ENCODE assay signal across 8 cellular contexts in genomic region chr3:46948830-46949671, GRCh38. TPM values are rescaled to one million over a fixed set of nuclear protein-coding genes. Genes with fewer than 3 reads are reported as not detected.
A peak's percentile ranks its signal among the peaks of the same experiment; 100 is the strongest.
DNase-seq lines count a peak whose midpoint lies in the region; ATAC-seq and TF ChIP-seq lines count a peak whose summit lies in the region.

No MANE protein-coding gene starts in this region.

- peak overlapping the region; percentile 46 for H3K4me3 Mint-ChIP-seq in activated CD8-positive, alpha-beta T cell treated with anti-CD3 and anti-CD28 coated beads for 36 hours

- H4K20me1 ChIP-seq in osteoblast (ENCODE audit: insufficient read depth, low read length) = peaks cover 91% of the 10 kb centered on the region

- no peaks in the 10 kb centered on the region for H3K9me3 ChIP-seq in right lobe of liver
- H3K9me3 ChIP-seq in osteoblast (ENCODE audit: low read depth, low read length) = no peaks in the 10 kb centered on the region

- ATAC-seq in HG03097 (IDR thresholded peaks at IDR 0.05; ENCODE audit: low FRiP score, unreplicated experiment) (peak; percentile 42), right lobe of liver (peak; percentile 55 to 62 (median 60))
- no peak for ATAC-seq in activated CD8-positive, alpha-beta T cell treated with anti-CD3 and anti-CD28 coated beads for 36 hours

- POLR2A ChIA-PET in activated CD8-positive, alpha-beta T cell treated with anti-CD3 and anti-CD28 coated beads for 36 hours (lab: Charles Lee) = interaction anchor here (0.6 to 3.7 kb wide), 8 partner anchors 9 to 440 kb away, joined by 3 to 33 read pairs (median 8); partner anchors contain the start of gene NBEAL2

- TF ChIP-seq CTCF in GM13976 (IDR thresholded peaks at IDR 0.05; ENCODE audit: borderline replicate concordance, control extremely low read depth, extremely low read depth, insufficient read depth, missing control alignments) (no peak), right lobe of liver (IDR thresholded peaks at IDR 0.05) (no peak), osteoblast (IDR thresholded peaks at IDR 0.05; ENCODE audit: extremely low read depth, low read depth, low read length) (no peak)
- TF ChIP-seq CTCF in activated CD8-positive, alpha-beta T cell treated with anti-CD3 and anti-CD28 coated beads for 36 hours (IDR thresholded peaks at IDR 0.05) = no peak

- peak overlapping the region; percentile 90 for H3K27ac Mint-ChIP-seq in activated CD8-positive, alpha-beta T cell treated with anti-CD3 and anti-CD28 coated beads for 36 hours

- H3K4me2 ChIP-seq in osteoblast (ENCODE audit: insufficient read depth, low read length) = no peak overlapping the region

- H3K27me3 Mint-ChIP-seq in activated CD8-positive, alpha-beta T cell treated with anti-CD3 and anti-CD28 coated beads for 36 hours = no peaks in the 10 kb centered on the region

- H3K27ac ChIP-seq in right lobe of liver (peak overlapping the region; percentile 41 to 92 (median 42)), osteoblast (ENCODE audit: low read depth, low read length) (no peak overlapping the region)

- H2AFZ ChIP-seq in osteoblast (ENCODE audit: low read length) = no peak overlapping the region

- DNase-seq in GM13976 (ENCODE audit: low spot score) (peak; percentile 69), right lobe of liver (peak in 2 of 3 donors; percentile 58 to 73), NCI-H446 (lab: John Stamatoyannopoulos, UW) (no peak), D341Med (ENCODE audit: low spot score) (no peak), osteoblast (ENCODE audit: insufficient read length, low spot score, missing footprints) (no peak)
- peak; percentile 56 for DNase-seq in activated CD8-positive, alpha-beta T cell treated with anti-CD3 and anti-CD28 coated beads for 36 hours
- no peak for DNase-seq in stimulated activated CD4-positive, alpha-beta T cell treated with anti-CD3 and anti-CD28 coated beads, Interleukin-4, amount 100 ng/mL, for 1 hour

- intact Hi-C loops in activated CD8-positive, alpha-beta T cell treated with anti-CD3 and anti-CD28 coated beads for 36 hours (cut with micrococcal nuclease) = no loop called here
- intact Hi-C loops in right lobe of liver (cut with DNase I) = no loop called here

- in situ Hi-C loops in GM13976 (cut with MboI; ENCODE audit: low sequenced_read_pairs, unreplicated experiment) = no loop called here

- 3% methylated on average over 5 of the region's 6 CpGs for WGBS in right lobe of liver (ENCODE audit: insufficient coverage, low coverage, low lambda C conversion rate, missing lambda C conversion rate)

- peaks cover 37% of the 10 kb centered on the region for H3K36me3 Mint-ChIP-seq in activated CD8-positive, alpha-beta T cell treated with anti-CD3 and anti-CD28 coated beads for 36 hours (ENCODE audit: low read depth)

- H3K79me2 ChIP-seq in osteoblast (ENCODE audit: insufficient read depth, low read length) = peaks cover 96% of the 10 kb centered on the region

- H3K4me3 ChIP-seq in right lobe of liver = no peak overlapping the region
- H3K4me3 ChIP-seq in osteoblast (ENCODE audit: insufficient read depth, low read length) = no peak overlapping the region

- peaks cover 86% of the 10 kb centered on the region for H3K4me1 Mint-ChIP-seq in activated CD8-positive, alpha-beta T cell treated with anti-CD3 and anti-CD28 coated beads for 36 hours (ENCODE audit: low read depth)

- H3K9me3 Mint-ChIP-seq in activated CD8-positive, alpha-beta T cell treated with anti-CD3 and anti-CD28 coated beads for 36 hours = no peaks in the 10 kb centered on the region

- H3K4me1 ChIP-seq in right lobe of liver (peaks cover 0 to 71% (median 31%) of the 10 kb centered on the region in 4 donors), osteoblast (ENCODE audit: insufficient read depth, low read length) (peaks cover 20% of the 10 kb centered on the region)

- no peak for TF ChIP-seq POLR2A in right lobe of liver (IDR thresholded peaks at IDR 0.05)

- CTCF ChIA-PET in activated CD8-positive, alpha-beta T cell treated with anti-CD3 and anti-CD28 coated beads for 36 hours (lab: Charles Lee) = no interaction called here

- H3K36me3 ChIP-seq in right lobe of liver = no peaks in the 10 kb centered on the region
- no peaks in the 10 kb centered on the region for H3K36me3 ChIP-seq in osteoblast (ENCODE audit: insufficient read depth, low read length)

- no peaks in the 10 kb centered on the region for H3K27me3 ChIP-seq in right lobe of liver
- no peaks in the 10 kb centered on the region for H3K27me3 ChIP-seq in osteoblast (ENCODE audit: insufficient read depth, low read length)

RNA-seq across cellular contexts. Expression of gene CCDC12, which starts 27.5 kb away (rescaled TPM):
- total RNA-seq in activated CD8-positive, alpha-beta T cell treated with anti-CD3 and anti-CD28 coated beads for 36 hours = 10 to 100 TPM; 51.2 to 51.6 TPM
- total RNA-seq in right lobe of liver (10 to 100 TPM; 14.6 to 24.2 (median 17.0) TPM), osteoblast (17.4 and 20.6 TPM in 2 replicates)

RNA-seq across cellular contexts. Expression of gene NBEAL2, which starts 30.4 kb away (rescaled TPM):
- 10 to 100 TPM; 58.9 to 63.7 TPM for total RNA-seq in activated CD8-positive, alpha-beta T cell treated with anti-CD3 and anti-CD28 coated beads for 36 hours
- total RNA-seq in right lobe of liver (10 to 100 TPM in 5 of 6 experiments, 1 to 10 TPM in 1; 8.9 to 11.7 (median 10.8) TPM), osteoblast (2.1 and 4.3 TPM in 2 replicates)

Comparison
In these comparisons a context has a peak if more than half of its experiments do, and no peak if none do; other contexts are left out.
1. DNase-seq: peak in GM13976 (single experiment), activated CD8-positive, alpha-beta T cell treated with anti-CD3 and anti-CD28 coated beads for 36 hours (single experiment) and right lobe of liver (2 of 3); none in NCI-H446 (0 of 2), D341Med (single experiment), osteoblast (single experiment) and stimulated activated CD4-positive, alpha-beta T cell treated with anti-CD3 and anti-CD28 coated beads, Interleukin-4, amount 100 ng/mL, for 1 hour (single experiment).
2. RNA of gene NBEAL2, which starts 30.4 kb away (total RNA-seq): 58.9 to 63.7 TPM in activated CD8-positive, alpha-beta T cell treated with anti-CD3 and anti-CD28 coated beads for 36 hours; 8.9 to 11.7 TPM in right lobe of liver and 2.1 to 4.3 TPM in osteoblast; every median in the first group is over 4 times any median in the second.